Comparison of ENCODE assay signal across 20 cellular contexts in the genomic region with DNA sequence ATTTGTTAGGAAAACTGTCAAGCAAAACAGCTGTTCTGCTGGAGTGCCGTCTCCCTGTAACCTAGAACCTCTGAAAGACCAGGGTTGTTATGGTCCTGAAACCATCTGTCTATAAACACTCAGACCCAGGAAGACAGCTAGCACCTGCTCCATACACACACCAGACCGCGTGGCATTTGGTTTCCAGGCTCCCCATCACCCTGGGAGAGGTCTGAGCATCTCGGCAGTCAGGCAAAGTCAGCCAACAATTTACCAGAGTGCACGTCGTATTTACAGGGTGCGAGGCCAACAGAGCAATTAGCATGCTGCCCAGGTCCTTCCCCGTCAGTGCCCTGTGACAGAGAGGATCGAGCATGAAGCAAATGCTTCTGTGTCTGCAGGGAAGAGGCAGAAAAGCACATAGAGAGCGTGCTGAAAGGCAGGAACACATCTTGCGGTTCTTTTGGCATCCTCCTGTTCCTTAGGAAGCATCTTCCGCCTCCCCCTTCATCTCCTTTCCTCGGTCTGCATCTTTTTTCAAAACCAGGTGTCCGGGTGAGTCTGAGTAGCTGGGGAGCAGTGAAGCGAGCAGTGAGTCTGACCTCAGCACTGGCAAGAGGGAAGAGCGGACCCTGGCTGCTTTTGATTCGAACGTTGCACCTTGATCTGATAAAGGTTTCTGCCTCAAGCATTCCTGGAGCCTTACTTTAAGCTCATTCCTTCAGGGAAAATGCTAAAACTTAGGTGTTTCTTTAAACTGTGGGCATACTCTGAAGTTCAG.
A peak's percentile ranks its signal among the peaks of the same experiment; 100 is the strongest.
DNase-seq lines count a peak whose midpoint lies in the region; TF ChIP-seq lines count a peak whose summit lies in the region.
"Had no signal": no experiment of that assay in that cellular context is flagged by ENCODE, and none has a peak within 500 bp of the region (broad histone marks: within the 10 kb centered on the region; RNA-seq: fewer than 3 reads in every experiment).

No MANE protein-coding gene starts in this region.

- H3K27ac ChIP-seq in tibial artery, result no peak overlapping the region
- H3K27ac ChIP-seq: heart right ventricle had no signal

- peaks cover 10% of the 10 kb centered on the region for H3K9me3 Mint-ChIP-seq in Calu3 (ENCODE audit: low read depth, unreplicated experiment)

- no peaks in the 10 kb centered on the region for H3K27me3 Mint-ChIP-seq in Calu3 (ENCODE audit: unreplicated experiment)
- H3K27me3 Mint-ChIP-seq: T-helper 17 cell had no signal

- H3K36me3 Mint-ChIP-seq in Calu3 (ENCODE audit: insufficient read depth, unreplicated experiment), result no peaks in the 10 kb centered on the region

- DNase-seq in NCI-H1436 (lab: John Stamatoyannopoulos, UW) (peak; percentile 10), NCI-H1436 treated with DMSO at 0.1 percent for 48 hours (lab: John Stamatoyannopoulos, UW) (no peak), NCI-H524 treated with DMSO at 0.1 percent for 48 hours (lab: John Stamatoyannopoulos, UW) (peak; percentile 88), cerebellum (ENCODE audit: low spot score) (peak; percentile 26), retina (peak; percentile 61), HCEC 1CT (no peak), Calu3 (no peak), tibial artery (no peak)
- DNase-seq: 8988T; activated CD8-positive, alpha-beta T cell treated with anti-CD3 and anti-CD28 coated beads, Interleukin-2, amount 10 ng/mL, durations not matched to agents 7 days and 5 days; DMS53; GOT3; heart right ventricle; mesendoderm; NCI-H1694; Right ventricle myocardium superior; stimulated activated naive CD8-positive, alpha-beta T cell treated with anti-CD3 and anti-CD28 coated beads, Interleukin-15, Interleukin-2, amounts not matched to agents 100 U/mL and 50 U/mL, for 24 hours; T-helper 17 cell had no signal

- H3K4me1 Mint-ChIP-seq in Calu3 (ENCODE audit: low read depth, unreplicated experiment), result no peaks in the 10 kb centered on the region
- H3K4me1 Mint-ChIP-seq: neural crest cell, T-helper 17 cell, WTC11 had no signal

- H3K27me3 ChIP-seq in tibial artery, result no peaks in the 10 kb centered on the region

- no peaks in the 10 kb centered on the region for H3K36me3 ChIP-seq in tibial artery
- H3K36me3 ChIP-seq: heart right ventricle had no signal

- CTCF ChIA-PET in Calu3 (lab: Charles Lee), result no interaction called here

- H3K9me3 ChIP-seq in tibial artery, result no peaks in the 10 kb centered on the region

- H3K4me1 ChIP-seq in tibial artery, result no peaks in the 10 kb centered on the region
- H3K4me1 ChIP-seq: heart right ventricle had no signal

- H3K4me3 ChIP-seq in tibial artery, result no peak overlapping the region
- H3K4me3 ChIP-seq: heart right ventricle had no signal

- intact Hi-C loops in Calu3 (cut with micrococcal nuclease; ENCODE audit: unreplicated experiment), result no loop called here
- intact Hi-C loops in tibial artery (cut with DNase I; ENCODE audit: low total_unique reads), result loop anchor here (2.0 kb wide), 1 partner anchor 21 kb away; no protein-coding TSS in a partner anchor

- TF ChIP-seq CTCF in Calu3 (IDR thresholded peaks at IDR 0.05; ENCODE audit: unreplicated experiment) (no peak), tibial artery (IDR thresholded peaks at IDR 0.05) (no peak)

- H3K4me3 Mint-ChIP-seq in Calu3 (ENCODE audit: low read depth, unreplicated experiment), result no peak overlapping the region
- H3K4me3 Mint-ChIP-seq: activated CD8-positive, alpha-beta T cell treated with anti-CD3 and anti-CD28 coated beads, Interleukin-2, amount 10 ng/mL, durations not matched to agents 7 days and 5 days; neural crest cell; T-helper 17 cell; WTC11 had no signal

- no peak overlapping the region for H3K27ac Mint-ChIP-seq in Calu3 (ENCODE audit: unreplicated experiment)
- H3K27ac Mint-ChIP-seq: activated CD8-positive, alpha-beta T cell treated with anti-CD3 and anti-CD28 coated beads, Interleukin-2, amount 10 ng/mL, durations not matched to agents 7 days and 5 days; T-helper 17 cell; WTC11 had no signal

- no TSS peak for BruUV-seq in Calu3 (replicated peaks; lab: Mats Ljungman, UMichigan)

Comparison
In these comparisons a context has a peak if more than half of its experiments do, and no peak if none do; other contexts are left out.
1. DNase-seq: peak in NCI-H1436 (single experiment), NCI-H524 treated with DMSO at 0.1 percent for 48 hours (single experiment), cerebellum (single experiment) and retina (single experiment); none in NCI-H1436 treated with DMSO at 0.1 percent for 48 hours (single experiment), HCEC 1CT (single experiment), Calu3 (single experiment) and tibial artery (0 of 2).